Comparison of ENCODE assay signal across 1 cellular context in genomic region chr1:208235983-208236761, GRCh38.
TF ChIP-seq lines count a peak whose summit lies in the region.

No MANE protein-coding gene starts in this region.

TF ChIP-seq in HepG2, 621 proteins besides CTCF, POLR2A, EP300 and RAD21 (continued from another document and continues in another):
- TF ChIP-seq, protein P1, sequence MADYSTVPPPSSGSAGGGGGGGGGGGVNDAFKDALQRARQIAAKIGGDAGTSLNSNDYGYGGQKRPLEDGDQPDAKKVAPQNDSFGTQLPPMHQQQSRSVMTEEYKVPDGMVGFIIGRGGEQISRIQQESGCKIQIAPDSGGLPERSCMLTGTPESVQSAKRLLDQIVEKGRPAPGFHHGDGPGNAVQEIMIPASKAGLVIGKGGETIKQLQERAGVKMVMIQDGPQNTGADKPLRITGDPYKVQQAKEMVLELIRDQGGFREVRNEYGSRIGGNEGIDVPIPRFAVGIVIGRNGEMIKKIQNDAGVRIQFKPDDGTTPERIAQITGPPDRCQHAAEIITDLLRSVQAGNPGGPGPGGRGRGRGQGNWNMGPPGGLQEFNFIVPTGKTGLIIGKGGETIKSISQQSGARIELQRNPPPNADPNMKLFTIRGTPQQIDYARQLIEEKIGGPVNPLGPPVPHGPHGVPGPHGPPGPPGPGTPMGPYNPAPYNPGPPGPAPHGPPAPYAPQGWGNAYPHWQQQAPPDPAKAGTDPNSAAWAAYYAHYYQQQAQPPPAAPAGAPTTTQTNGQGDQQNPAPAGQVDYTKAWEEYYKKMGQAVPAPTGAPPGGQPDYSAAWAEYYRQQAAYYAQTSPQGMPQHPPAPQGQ (CRISPR knock-in tag; IDR thresholded peaks at IDR 0.05; ENCODE audit: borderline replicate concordance), result 0 out of 2 replicates have a peak, but pooled peaks have one; percentile 40
- TF ChIP-seq AGO1 (IDR thresholded peaks at IDR 0.05; ENCODE audit: low read depth, low read length, poor library complexity, severe bottlenecking) (no peak), ZHX2 (IDR thresholded peaks at IDR 0.05; ENCODE audit: low read depth) (no peak), ZHX2 (CRISPR knock-in tag; IDR thresholded peaks at IDR 0.05; ENCODE audit: borderline replicate concordance) (no peak), RXRB (CRISPR knock-in tag; IDR thresholded peaks at IDR 0.05; ENCODE audit: borderline replicate concordance) (no peak; the same call in 1 of the 2 replicates), PRPF4 (IDR thresholded peaks at IDR 0.05; ENCODE audit: low read depth, low read length, poor library complexity, severe bottlenecking) (no peak), GATA4 (IDR thresholded peaks at IDR 0.05; ENCODE audit: borderline replicate concordance, low read depth) (no peak), YEATS2 (CRISPR knock-in tag; IDR thresholded peaks at IDR 0.05; ENCODE audit: borderline replicate concordance) (no peak), RBM22 (optimal IDR thresholded peaks at IDR 0.05; ENCODE audit: low read length) (no peak), ZZZ3 (CRISPR knock-in tag; IDR thresholded peaks at IDR 0.05; ENCODE audit: borderline replicate concordance) (no peak), NFE2 (CRISPR knock-in tag; IDR thresholded peaks at IDR 0.05) (peak; percentile 58; the same call in 1 of the 2 replicates), ADNP (CRISPR knock-in tag; IDR thresholded peaks at IDR 0.05) (no peak), EHMT2 (IDR thresholded peaks at IDR 0.05; ENCODE audit: borderline replicate concordance, low read depth, low read length) (no peak), HNRNPL (IDR thresholded peaks at IDR 0.05; ENCODE audit: low read depth, low read length) (no peak), RNF2 (conservative IDR thresholded peaks at IDR 0.05; ENCODE audit: low read depth) (no peak; the same call in 1 of the 2 replicates), ZNF558 (CRISPR knock-in tag; IDR thresholded peaks at IDR 0.05; ENCODE audit: borderline replicate concordance) (no peak), HHEX (CRISPR knock-in tag; IDR thresholded peaks at IDR 0.05) (peak; percentile 77), SNAPC4 (CRISPR knock-in tag; IDR thresholded peaks at IDR 0.05) (no peak), SUZ12 (IDR thresholded peaks at IDR 0.05; ENCODE audit: low read depth, low read length) (no peak), TFDP2 (CRISPR knock-in tag; IDR thresholded peaks at IDR 0.05) (no peak), ZNF772 (CRISPR knock-in tag; IDR thresholded peaks at IDR 0.05) (no peak), TMF1 (CRISPR knock-in tag; IDR thresholded peaks at IDR 0.05; ENCODE audit: low read depth) (no peak), GLI4 (CRISPR knock-in tag; IDR thresholded peaks at IDR 0.05; ENCODE audit: borderline replicate concordance) (no peak), ELF4 (CRISPR knock-in tag; IDR thresholded peaks at IDR 0.05; ENCODE audit: borderline replicate concordance) (no peak)
- TF ChIP-seq, protein P2, sequence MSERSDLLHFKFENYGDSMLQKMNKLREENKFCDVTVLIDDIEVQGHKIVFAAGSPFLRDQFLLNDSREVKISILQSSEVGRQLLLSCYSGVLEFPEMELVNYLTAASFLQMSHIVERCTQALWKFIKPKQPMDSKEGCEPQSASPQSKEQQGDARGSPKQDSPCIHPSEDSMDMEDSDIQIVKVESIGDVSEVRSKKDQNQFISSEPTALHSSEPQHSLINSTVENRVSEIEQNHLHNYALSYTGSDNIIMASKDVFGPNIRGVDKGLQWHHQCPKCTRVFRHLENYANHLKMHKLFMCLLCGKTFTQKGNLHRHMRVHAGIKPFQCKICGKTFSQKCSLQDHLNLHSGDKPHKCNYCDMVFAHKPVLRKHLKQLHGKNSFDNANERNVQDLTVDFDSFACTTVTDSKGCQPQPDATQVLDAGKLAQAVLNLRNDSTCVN (CRISPR knock-in tag; IDR thresholded peaks at IDR 0.05; ENCODE audit: borderline replicate concordance), result no peak
- TF ChIP-seq, protein P3, sequence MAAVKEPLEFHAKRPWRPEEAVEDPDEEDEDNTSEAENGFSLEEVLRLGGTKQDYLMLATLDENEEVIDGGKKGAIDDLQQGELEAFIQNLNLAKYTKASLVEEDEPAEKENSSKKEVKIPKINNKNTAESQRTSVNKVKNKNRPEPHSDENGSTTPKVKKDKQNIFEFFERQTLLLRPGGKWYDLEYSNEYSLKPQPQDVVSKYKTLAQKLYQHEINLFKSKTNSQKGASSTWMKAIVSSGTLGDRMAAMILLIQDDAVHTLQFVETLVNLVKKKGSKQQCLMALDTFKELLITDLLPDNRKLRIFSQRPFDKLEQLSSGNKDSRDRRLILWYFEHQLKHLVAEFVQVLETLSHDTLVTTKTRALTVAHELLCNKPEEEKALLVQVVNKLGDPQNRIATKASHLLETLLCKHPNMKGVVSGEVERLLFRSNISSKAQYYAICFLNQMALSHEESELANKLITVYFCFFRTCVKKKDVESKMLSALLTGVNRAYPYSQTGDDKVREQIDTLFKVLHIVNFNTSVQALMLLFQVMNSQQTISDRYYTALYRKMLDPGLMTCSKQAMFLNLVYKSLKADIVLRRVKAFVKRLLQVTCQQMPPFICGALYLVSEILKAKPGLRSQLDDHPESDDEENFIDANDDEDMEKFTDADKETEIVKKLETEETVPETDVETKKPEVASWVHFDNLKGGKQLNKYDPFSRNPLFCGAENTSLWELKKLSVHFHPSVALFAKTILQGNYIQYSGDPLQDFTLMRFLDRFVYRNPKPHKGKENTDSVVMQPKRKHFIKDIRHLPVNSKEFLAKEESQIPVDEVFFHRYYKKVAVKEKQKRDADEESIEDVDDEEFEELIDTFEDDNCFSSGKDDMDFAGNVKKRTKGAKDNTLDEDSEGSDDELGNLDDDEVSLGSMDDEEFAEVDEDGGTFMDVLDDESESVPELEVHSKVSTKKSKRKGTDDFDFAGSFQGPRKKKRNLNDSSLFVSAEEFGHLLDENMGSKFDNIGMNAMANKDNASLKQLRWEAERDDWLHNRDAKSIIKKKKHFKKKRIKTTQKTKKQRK (IDR thresholded peaks at IDR 0.05; ENCODE audit: low read length), result no peak
